13 cellular contexts compared by ENCODE assay signal in the genomic region with DNA sequence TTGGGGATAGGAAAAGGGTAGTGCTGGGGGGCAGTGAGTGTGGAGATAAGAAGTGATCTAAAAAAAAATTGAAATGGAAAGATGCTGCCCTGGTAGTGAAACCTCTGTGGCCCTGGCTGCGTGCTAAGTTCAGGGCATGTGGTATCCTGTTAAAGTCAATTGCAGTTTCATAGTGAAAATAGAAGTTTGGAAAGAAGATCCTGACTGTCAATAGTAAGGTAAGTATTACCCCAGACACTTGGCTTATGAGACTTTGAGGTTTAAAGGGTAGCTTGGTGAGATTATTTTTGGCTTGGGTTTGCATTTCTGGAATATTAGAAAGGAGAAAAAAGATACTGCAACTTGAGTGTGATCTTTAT. TPM values are rescaled to one million over a fixed set of nuclear protein-coding genes. Genes with fewer than 3 reads are reported as not detected.
A peak's percentile ranks its signal among the peaks of the same experiment; 100 is the strongest.
DNase-seq lines count a peak whose midpoint lies in the region; ATAC-seq, FAIRE-seq and TF ChIP-seq lines count a peak whose summit lies in the region.
"Had no signal": no experiment of that assay in that cellular context is flagged by ENCODE, and none has a peak within 500 bp of the region (broad histone marks: within the 10 kb centered on the region; RNA-seq: fewer than 3 reads in every experiment).

No MANE protein-coding gene starts in this region.

- TF ChIP-seq POLR2A in uterus (IDR thresholded peaks at IDR 0.05): no peak

- H3K36me3 Mint-ChIP-seq in activated CD4-positive, alpha-beta memory T cell treated with anti-CD3 and anti-CD28 coated beads, Interleukin-2, amount 10 ng/mL, durations not matched to agents 7 days and 5 days (ENCODE audit: low read depth): peaks cover 35% of the 10 kb centered on the region

- H3K9me3 Mint-ChIP-seq in activated CD4-positive, alpha-beta memory T cell treated with anti-CD3 and anti-CD28 coated beads, Interleukin-2, amount 10 ng/mL, durations not matched to agents 7 days and 5 days: no peaks in the 10 kb centered on the region

- H3K4me3 Mint-ChIP-seq in activated CD4-positive, alpha-beta memory T cell treated with anti-CD3 and anti-CD28 coated beads, Interleukin-2, amount 10 ng/mL, durations not matched to agents 7 days and 5 days: no peak overlapping the region

- 38 to 56% methylated on average over 1 of the region's 1 CpG for WGBS in pancreas, 2 donors

- ATAC-seq in pancreas: no peak

- H3K27me3 Mint-ChIP-seq in activated CD4-positive, alpha-beta memory T cell treated with anti-CD3 and anti-CD28 coated beads, Interleukin-2, amount 10 ng/mL, durations not matched to agents 7 days and 5 days: no peaks in the 10 kb centered on the region

- H3K9me3 ChIP-seq in uterus (no peaks in the 10 kb centered on the region), pancreas (no peaks in the 10 kb centered on the region), left ventricle myocardium inferior (replicated peaks) (no peaks in the 10 kb centered on the region)
- H3K9me3 ChIP-seq: BE2C, ovary, tibial nerve had no signal

- H3K4me1 Mint-ChIP-seq in activated CD4-positive, alpha-beta memory T cell treated with anti-CD3 and anti-CD28 coated beads, Interleukin-2, amount 10 ng/mL, durations not matched to agents 7 days and 5 days: peaks cover 22% of the 10 kb centered on the region

- intact Hi-C loops in uterus (cut with DNase I; ENCODE audit: low total_unique reads): no loop called here
- intact Hi-C loops in pancreas (cut with DNase I): loop anchor here in 1 of 3 donors (10.0 kb wide), 1 partner anchor 72 kb away; no protein-coding TSS in a partner anchor
- intact Hi-C loops in left ventricle myocardium inferior (cut with micrococcal nuclease): loop anchor here (10.0 kb wide), 1 partner anchor 52 kb away; no protein-coding TSS in a partner anchor

- H3K4me3 ChIP-seq in uterus (no peak overlapping the region), pancreas (no peak overlapping the region), left ventricle myocardium inferior (no peak overlapping the region)
- H3K4me3 ChIP-seq: ovary, tibial nerve had no signal

- no peaks in the 10 kb centered on the region for H3K27me3 ChIP-seq in uterus
- no peaks in the 10 kb centered on the region for H3K27me3 ChIP-seq in pancreas
- no peaks in the 10 kb centered on the region for H3K27me3 ChIP-seq in left ventricle myocardium inferior (ENCODE audit: low read depth)
- H3K27me3 ChIP-seq: BE2C, ovary, tibial nerve had no signal

- CTCF ChIA-PET in activated CD4-positive, alpha-beta memory T cell treated with anti-CD3 and anti-CD28 coated beads, Interleukin-2, amount 10 ng/mL, durations not matched to agents 7 days and 5 days (lab: Charles Lee): interaction anchor here (0.7 to 3.6 kb wide), 6 partner anchors 11 to 99 kb away, joined by 4 to 25 read pairs (median 8); no protein-coding TSS in a partner anchor

- TF ChIP-seq CTCF in uterus (IDR thresholded peaks at IDR 0.05): no peak
- no peak for TF ChIP-seq CTCF in pancreas (IDR thresholded peaks at IDR 0.05)
- TF ChIP-seq CTCF in left ventricle myocardium inferior (IDR thresholded peaks at IDR 0.05; ENCODE audit: borderline replicate concordance): no peak

- H3K4me1 ChIP-seq in uterus (peaks cover 12 to 15% of the 10 kb centered on the region in 2 donors), pancreas (peaks cover 47 to 91% (median 74%) of the 10 kb centered on the region in 3 donors), left ventricle myocardium inferior (peaks cover 98% of the 10 kb centered on the region)
- H3K4me1 ChIP-seq: BE2C had no signal

- H3K36me3 ChIP-seq in uterus (no peaks in the 10 kb centered on the region), pancreas (no peaks in the 10 kb centered on the region), left ventricle myocardium inferior (no peaks in the 10 kb centered on the region)
- H3K36me3 ChIP-seq: ovary, tibial nerve had no signal

- POLR2A ChIA-PET in activated CD4-positive, alpha-beta memory T cell treated with anti-CD3 and anti-CD28 coated beads, Interleukin-2, amount 10 ng/mL, durations not matched to agents 7 days and 5 days (lab: Charles Lee): interaction anchor here (0.8 to 16.4 kb wide), 12 partner anchors 11 to 219 kb away, joined by 3 to 516 read pairs (median 8); partner anchors contain the start of genes NUDC and PIGV

- no peak overlapping the region for H3K27ac Mint-ChIP-seq in activated CD4-positive, alpha-beta memory T cell treated with anti-CD3 and anti-CD28 coated beads, Interleukin-2, amount 10 ng/mL, durations not matched to agents 7 days and 5 days

- H3K27ac ChIP-seq in uterus (peak overlapping the region; percentile 36 to 99), pancreas (peak overlapping the region in 2 of 4 donors; percentile 53 to 58), left ventricle myocardium inferior (replicated peaks) (no peak overlapping the region)
- H3K27ac ChIP-seq: ovary had no signal

- peak; percentile 64 for DNase-seq in stimulated activated CD4-positive, alpha-beta T cell treated with anti-CD3 and anti-CD28 coated beads, Interleukin-15, amount 100 ng/mL, for 24 hours
- DNase-seq in stimulated activated CD4-positive, alpha-beta T cell treated with anti-CD3 and anti-CD28 coated beads, Interleukin-12 subunit alpha, Interleukin-12 subunit beta, amount 100 ng/mL, for 4 hours: no peak
- DNase-seq in activated CD4-positive, alpha-beta memory T cell treated with anti-CD3 and anti-CD28 coated beads, Interleukin-2, amount 10 ng/mL, durations not matched to agents 7 days and 5 days: peak; percentile 57
- DNase-seq in medulla oblongata (ENCODE audit: extremely low spot score): peak; percentile 1
- DNase-seq in uterus: no peak
- DNase-seq in pancreas: no peak
- no peak for DNase-seq in NCI-H2107 (lab: John Stamatoyannopoulos, UW)
- no peak for DNase-seq in left ventricle myocardium inferior
- DNase-seq: BE2C, NCI-H2029, ovary had no signal

- FAIRE-seq in pancreas (lab: Jason Lieb, UNC): no peak
- FAIRE-seq: frontal cortex had no signal

RNA-seq across cellular contexts. Expression of gene ARID1A, which starts 6.8 kb away (rescaled TPM):
- 10 to 100 TPM; 88.9 to 90.0 TPM for total RNA-seq in activated CD4-positive, alpha-beta memory T cell treated with anti-CD3 and anti-CD28 coated beads, Interleukin-2, amount 10 ng/mL, durations not matched to agents 7 days and 5 days
- total RNA-seq in uterus (100 to 1,000 TPM in 1 of 4 donors, 10 to 100 TPM in 3; 16.7 to 119 (median 41.2) TPM), pancreas (10 to 100 TPM; 24.0 to 39.9 (median 27.4) TPM), left ventricle myocardium inferior (31.7 TPM)
- 10 to 100 TPM; 14.8 to 18.5 TPM for polyA plus RNA-seq in pancreas

Comparison
In these comparisons a context has a peak if more than half of its experiments do, and no peak if none do; other contexts are left out.
1. DNase-seq: peak in stimulated activated CD4-positive, alpha-beta T cell treated with anti-CD3 and anti-CD28 coated beads, Interleukin-15, amount 100 ng/mL, for 24 hours (single experiment), activated CD4-positive, alpha-beta memory T cell treated with anti-CD3 and anti-CD28 coated beads, Interleukin-2, amount 10 ng/mL, durations not matched to agents 7 days and 5 days (single experiment) and medulla oblongata (single experiment); none in stimulated activated CD4-positive, alpha-beta T cell treated with anti-CD3 and anti-CD28 coated beads, Interleukin-12 subunit alpha, Interleukin-12 subunit beta, amount 100 ng/mL, for 4 hours (single experiment), uterus (0 of 2), pancreas (0 of 6), NCI-H2107 (single experiment) and left ventricle myocardium inferior (single experiment).